ENCODE assay signal across 22 cellular contexts in the genomic region with DNA sequence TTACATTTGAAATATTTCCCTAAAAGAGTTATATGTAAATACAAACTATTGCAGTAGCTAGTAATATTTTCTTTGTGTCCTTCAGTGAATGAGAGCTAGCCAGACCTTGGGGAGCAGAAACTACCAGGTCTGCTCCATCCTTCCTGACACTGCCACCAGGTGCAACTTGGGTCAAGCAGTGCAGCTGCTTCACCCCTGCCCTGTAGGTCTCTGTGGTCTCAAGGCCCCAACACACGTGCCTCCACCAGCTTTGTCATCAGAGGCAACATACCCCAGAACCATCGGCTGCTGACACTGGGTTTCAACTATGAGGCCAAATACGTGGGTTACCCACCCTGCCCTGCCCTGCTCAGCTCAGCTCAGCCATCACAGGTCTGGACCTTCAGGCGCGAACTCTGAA.
A peak's percentile ranks its signal among the peaks of the same experiment; 100 is the strongest.
DNase-seq lines count a peak whose midpoint lies in the region; ATAC-seq, FAIRE-seq and TF ChIP-seq lines count a peak whose summit lies in the region.
"Had no signal": no experiment of that assay in that cellular context is flagged by ENCODE, and none has a peak within 500 bp of the region (broad histone marks: within the 10 kb centered on the region; RNA-seq: fewer than 3 reads in every experiment).

No MANE protein-coding gene starts in this region.

- CTCF ChIA-PET in OCI-LY7 (lab: Charles Lee; ENCODE audit: unreplicated experiment) (no interaction called here), GM12878 (lab: Yijun Ruan, JAX) (interaction anchor here (0.6 to 4.1 kb wide), 55 partner anchors 9 to 754 kb away, joined by 3 to 94 read pairs (median 4); no protein-coding TSS in a partner anchor)

- no peak overlapping the region for H3K14ac ChIP-seq in mesenchymal stem cell (ENCODE audit: low read length in 2 of 2)

- 7% methylated on average over 5 of the region's 5 CpGs for WGBS in GM12878 (ENCODE audit: insufficient coverage, insufficient replicate concordance, low lambda C conversion rate, missing lambda C conversion rate)
- 81% methylated on average over 5 of the region's 5 CpGs for WGBS in mesenchymal stem cell

- H2BK15ac ChIP-seq in mesenchymal stem cell (ENCODE audit: low read depth, poor library complexity, severe bottlenecking), result no peak overlapping the region

- H3K4me3 ChIP-seq in KMS-11 (IDR thresholded peaks at IDR 0.05; ENCODE audit: insufficient read depth, low read depth, low read length) (no peak overlapping the region), OCI-LY7 (ENCODE audit: low read depth, low read length, poor library complexity, severe bottlenecking) (no peak overlapping the region), GM12878 (no peak overlapping the region), mesenchymal stem cell (ENCODE audit: insufficient read depth in 1 of 2, low read depth in 1 of 2, low read length in 2 of 2) (no peak overlapping the region)
- H3K4me3 ChIP-seq: A549; BLaER1 treated with 17β-estradiol and CSF1 and Interleukin-3, amounts not matched to agents 10 nM and 100 nM; GM23248; HAP-1 had no signal

- no peak for TF ChIP-seq POLR2A in GM12878 (IDR thresholded peaks at IDR 0.05; ENCODE audit: low read depth, low read length)

- TF ChIP-seq EP300 in GM12878 (IDR thresholded peaks at IDR 0.05; ENCODE audit: borderline replicate concordance in 1 of 2, control insufficient read depth in 1 of 2, low read depth in 2 of 2, low read length in 2 of 2), result no peak

- no peaks in the 10 kb centered on the region for H3K79me2 ChIP-seq in KMS-11 (ENCODE audit: insufficient read depth, low read depth)
- H3K79me2 ChIP-seq in OCI-LY7 (ENCODE audit: insufficient read depth, low read depth, low read length), result no peaks in the 10 kb centered on the region
- H3K79me2 ChIP-seq in GM12878 (ENCODE audit: control insufficient read depth, insufficient read depth, low read length), result no peaks in the 10 kb centered on the region

- intact Hi-C loops in OCI-LY7 (cut with micrococcal nuclease; ENCODE audit: unreplicated experiment) (loop anchor here (1.0 to 10.0 kb wide), 4 partner anchors 314 to 754 kb away; a partner anchor contains a TSS), GM12878 (cut with micrococcal nuclease; ENCODE audit: unreplicated experiment) (loop anchor here (5.0 to 10.0 kb wide), 3 partner anchors 178 to 404 kb away; a partner anchor contains a TSS)

- TF ChIP-seq CTCF in KMS-11 (conservative IDR thresholded peaks at IDR 0.05; ENCODE audit: low read depth, low read length) (no peak), OCI-LY7 (conservative IDR thresholded peaks at IDR 0.05; ENCODE audit: low read length) (no peak), GM12878 (IDR thresholded peaks at IDR 0.05 in 2 of 3, conservative IDR thresholded peaks at IDR 0.05 in 1 of 3; ENCODE audit: control insufficient read depth in 2 of 3, extremely low read depth in 1 of 3, insufficient read depth in 1 of 3, low read depth in 3 of 3, low read length in 3 of 3) (no peak)

- H2AFZ ChIP-seq in KMS-11 (ENCODE audit: low read depth), result peak overlapping the region; percentile 24; the same call in 1 of the 2 replicates
- H2AFZ ChIP-seq in OCI-LY7 (ENCODE audit: low read length), result no peak overlapping the region
- H2AFZ ChIP-seq in GM12878 (ENCODE audit: control insufficient read depth, low read depth, low read length), result no peak overlapping the region
- H2AFZ ChIP-seq in mesenchymal stem cell (ENCODE audit: low read depth, low read length), result no peak overlapping the region
- H2AFZ ChIP-seq: GM23248 had no signal

- POLR2A ChIA-PET in OCI-LY7 (lab: Charles Lee) (interaction anchor here (1.5 kb wide), 1 partner anchor 11 kb away, joined by 4 read pairs; no protein-coding TSS in a partner anchor), GM12878 (lab: Charles Lee) (no interaction called here)

- no peak overlapping the region for H3K23ac ChIP-seq in mesenchymal stem cell (ENCODE audit: low read length in 2 of 2)

- H4K8ac ChIP-seq in mesenchymal stem cell (ENCODE audit: low read length), result no peak overlapping the region

- H3K27ac ChIP-seq in KMS-11 (peak overlapping the region; percentile 43), OCI-LY7 (ENCODE audit: low read depth, low read length, poor library complexity, severe bottlenecking) (no peak overlapping the region), GM12878 (ENCODE audit: control insufficient read depth, insufficient read depth) (no peak overlapping the region), mesenchymal stem cell (ENCODE audit: low read length, poor library complexity, severe bottlenecking) (no peak overlapping the region)
- H3K27ac ChIP-seq: A549; BLaER1 treated with 17β-estradiol and CSF1 and Interleukin-3, amounts not matched to agents 10 nM and 100 nM; GM23248 had no signal

- H2BK120ac ChIP-seq in mesenchymal stem cell (ENCODE audit: low read depth, low read length), result no peak overlapping the region

- no peak overlapping the region for H2BK12ac ChIP-seq in mesenchymal stem cell (ENCODE audit: low read length in 2 of 2)

- no peak overlapping the region for H2AK5ac ChIP-seq in mesenchymal stem cell (ENCODE audit: low read length, severe bottlenecking)

- SMC1A ChIA-PET in GM12878 (lab: Charles Lee; ENCODE audit: uncharacterized antibody, unreplicated experiment), result interaction anchor here (0.6 to 3.3 kb wide), 24 partner anchors 8 to 210 kb away, joined by 3 to 38 read pairs (median 5); no protein-coding TSS in a partner anchor

- H2BK5ac ChIP-seq in mesenchymal stem cell (ENCODE audit: low read depth, low read length, poor library complexity, severe bottlenecking), result no peak overlapping the region

- H3K9ac ChIP-seq in KMS-11, result no peak overlapping the region
- H3K9ac ChIP-seq in GM12878 (ENCODE audit: control insufficient read depth, insufficient read depth, low read length), result no peak overlapping the region
- peak overlapping the region; percentile 6 for H3K9ac ChIP-seq in mesenchymal stem cell (ENCODE audit: low read length)
- H3K9ac ChIP-seq: BLaER1 treated with 17β-estradiol and CSF1 and Interleukin-3, amounts not matched to agents 10 nM and 100 nM; GM23248 had no signal

- no peaks in the 10 kb centered on the region for H4K20me1 ChIP-seq in KMS-11 (ENCODE audit: insufficient read depth)
- no peaks in the 10 kb centered on the region for H4K20me1 ChIP-seq in OCI-LY7 (ENCODE audit: insufficient read depth, low read length)
- no peaks in the 10 kb centered on the region for H4K20me1 ChIP-seq in GM12878 (ENCODE audit: control insufficient read depth, insufficient read depth)
- H4K20me1 ChIP-seq: BLaER1 treated with 17β-estradiol and CSF1 and Interleukin-3, amounts not matched to agents 10 nM and 100 nM had no signal

- no peak overlapping the region for H4K91ac ChIP-seq in mesenchymal stem cell (ENCODE audit: low read length)

- no peaks in the 10 kb centered on the region for H3K27me3 ChIP-seq in KMS-11 (ENCODE audit: insufficient read depth, low read depth)
- no peaks in the 10 kb centered on the region for H3K27me3 ChIP-seq in GM12878 (replicated peaks in 1 of 2; ENCODE audit: control insufficient read depth in 2 of 2, insufficient read depth in 2 of 2, low read length in 1 of 2)
- peaks cover 0 to 18% of the 10 kb centered on the region in 2 experiments for H3K27me3 ChIP-seq in mesenchymal stem cell (ENCODE audit: control insufficient read depth in 1 of 2, insufficient read depth in 1 of 2, low read length in 2 of 2)
- H3K27me3 ChIP-seq: BLaER1 treated with 17β-estradiol and CSF1 and Interleukin-3, amounts not matched to agents 10 nM and 100 nM had no signal

- H3K4me2 ChIP-seq in KMS-11 (peak overlapping the region; percentile 55), OCI-LY7 (ENCODE audit: low read length) (no peak overlapping the region), GM12878 (ENCODE audit: control insufficient read depth, insufficient read depth) (no peak overlapping the region), mesenchymal stem cell (ENCODE audit: low read length, poor library complexity, severe bottlenecking) (no peak overlapping the region)
- H3K4me2 ChIP-seq: A549; BLaER1 treated with 17β-estradiol and CSF1 and Interleukin-3, amounts not matched to agents 10 nM and 100 nM had no signal

- BruUV-seq in OCI-LY7 (replicated peaks; lab: Mats Ljungman, UMichigan), result no TSS peak
- BruUV-seq in GM12878 (replicated peaks; lab: Mats Ljungman, UMichigan), result no TSS peak

- H3K36me3 ChIP-seq in KMS-11 (ENCODE audit: insufficient read depth) (no peaks in the 10 kb centered on the region), OCI-LY7 (ENCODE audit: insufficient read depth, low read length) (no peaks in the 10 kb centered on the region), GM12878 (ENCODE audit: control insufficient read depth in 2 of 2, insufficient read depth in 2 of 2, low read length in 1 of 2) (no peaks in the 10 kb centered on the region), mesenchymal stem cell (ENCODE audit: control insufficient read depth in 1 of 2, insufficient read depth in 2 of 2, low read depth in 1 of 2, low read length in 2 of 2) (no peaks in the 10 kb centered on the region)
- H3K36me3 ChIP-seq: BE2C; BLaER1 treated with 17β-estradiol and CSF1 and Interleukin-3, amounts not matched to agents 10 nM and 100 nM; HAP-1 had no signal

- in situ Hi-C loops in GM12878 (cut with MboI), result no loop called here

- TF ChIP-seq RAD21 in GM12878 (IDR thresholded peaks at IDR 0.05; ENCODE audit: insufficient read depth, low read depth, low read length), result no peak

- RAD21 ChIA-PET in GM12878 (lab: Charles Lee; ENCODE audit: unreplicated experiment), result interaction anchor here (0.7 to 2.2 kb wide), 20 partner anchors 10 to 320 kb away, joined by 3 to 23 read pairs (median 4); no protein-coding TSS in a partner anchor

- no peak overlapping the region for H3K18ac ChIP-seq in mesenchymal stem cell (ENCODE audit: low read depth in 1 of 2, low read length in 2 of 2)

- peak; percentile 22 for DNase-seq in OCI-LY7 (ENCODE audit: low spot score)
- DNase-seq in GM12878 (ENCODE audit: low read depth, low spot score), result no peak
- DNase-seq in mesenchymal stem cell, result no peak
- DNase-seq in nucleus accumbens (lab: John Stamatoyannopoulos, UW), result no peak
- no peak for DNase-seq in kidney tubule cell (ENCODE audit: low spot score)
- DNase-seq in activated CD4-positive, alpha-beta T cell treated with anti-CD3 and anti-CD28 coated beads, Interleukin-2, amount 50 U/mL, for 48 hours, result no peak
- DNase-seq: 8988T; BE2C; CD4-positive, alpha-beta T cell; DMS 273 treated with DMSO at 0.1 percent for 48 hours; DMS79; GDM1 had no signal

- H3K79me1 ChIP-seq in mesenchymal stem cell (replicated peaks; ENCODE audit: low read length, poor library complexity, severe bottlenecking), result no peaks in the 10 kb centered on the region

- no peak overlapping the region for H3K4ac ChIP-seq in mesenchymal stem cell (ENCODE audit: low read depth in 1 of 2, low read length in 2 of 2)

- no peaks in the 10 kb centered on the region for H3K9me2 ChIP-seq in OCI-LY7 (ENCODE audit: insufficient read depth, low read length)

- peak; percentile 20; the same call in 2 of the 3 replicates for ATAC-seq in GM12878
- no peak for ATAC-seq in HG03520 (IDR thresholded peaks at IDR 0.05; ENCODE audit: unreplicated experiment)

- H3K4me1 ChIP-seq in KMS-11 (ENCODE audit: low read depth, poor library complexity, severe bottlenecking), result peaks cover 64% of the 10 kb centered on the region
- no peaks in the 10 kb centered on the region for H3K4me1 ChIP-seq in OCI-LY7 (ENCODE audit: insufficient read depth, low read length, poor library complexity, severe bottlenecking)
- H3K4me1 ChIP-seq in GM12878 (ENCODE audit: control insufficient read depth, insufficient read depth, low read length), result no peaks in the 10 kb centered on the region
- H3K4me1 ChIP-seq in mesenchymal stem cell (ENCODE audit: control insufficient read depth, insufficient read depth, low read depth, low read length), result peaks cover 3% of the 10 kb centered on the region
- H3K4me1 ChIP-seq: A549; BE2C; BLaER1 treated with 17β-estradiol and CSF1 and Interleukin-3, amounts not matched to agents 10 nM and 100 nM had no signal

- no peaks in the 10 kb centered on the region for H3K9me3 ChIP-seq in OCI-LY7 (ENCODE audit: low read length)
- H3K9me3 ChIP-seq in GM12878 (replicated peaks; ENCODE audit: control insufficient read depth, insufficient read depth, low read length), result no peaks in the 10 kb centered on the region
- no peaks in the 10 kb centered on the region for H3K9me3 ChIP-seq in mesenchymal stem cell (ENCODE audit: control insufficient read depth, low read length)
- H3K9me3 ChIP-seq: A549; BE2C; BLaER1 treated with 17β-estradiol and CSF1 and Interleukin-3, amounts not matched to agents 10 nM and 100 nM; HAP-1 had no signal

- no peak for FAIRE-seq in GM12878 (lab: Jason Lieb, UNC)
- FAIRE-seq: A549, D721Med, GM12891, GM18507, H54 had no signal
